2 cellular contexts compared by ENCODE assay signal in genomic region chr19:42343344-42344110, GRCh38.
TF ChIP-seq lines count a peak whose summit lies in the region.

No MANE protein-coding gene starts in this region.

TF ChIP-seq in IMR-90, 13 proteins besides CTCF, POLR2A, EP300 and RAD21:
- TF ChIP-seq ELK1 (IDR thresholded peaks at IDR 0.05; ENCODE audit: borderline replicate concordance, low read depth, low read length) (no peak), USF2 (IDR thresholded peaks at IDR 0.05; ENCODE audit: low read depth, low read length) (no peak), RCOR1 (IDR thresholded peaks at IDR 0.05; ENCODE audit: insufficient replicate concordance, low read length) (no peak), MXI1 (IDR thresholded peaks at IDR 0.05; ENCODE audit: borderline replicate concordance, low read depth, low read length) (no peak), MAFK (IDR thresholded peaks at IDR 0.05; ENCODE audit: low read depth, low read length) (no peak), NFE2L2 (IDR thresholded peaks at IDR 0.05; ENCODE audit: low read depth, low read length) (no peak), BHLHE40 (IDR thresholded peaks at IDR 0.05; ENCODE audit: low read depth, low read length) (no peak), FOS (IDR thresholded peaks at IDR 0.05; ENCODE audit: low read depth, low read length) (no peak), CEBPB (IDR thresholded peaks at IDR 0.05; ENCODE audit: low read depth, low read length) (no peak)

TF ChIP-seq in H1, 55 proteins besides CTCF, POLR2A, EP300 and RAD21:
- TF ChIP-seq JUND (IDR thresholded peaks at IDR 0.05; ENCODE audit: low read length) (0 out of 2 replicates have a peak, but pooled peaks have one; percentile 29), SIX5 (IDR thresholded peaks at IDR 0.05; ENCODE audit: low read depth, low read length) (no peak)
